ENCODE assay signal across 8 cellular contexts in genomic region chr1:185315364-185316108, GRCh38. TPM values are rescaled to one million over a fixed set of nuclear protein-coding genes. Genes with fewer than 3 reads are reported as not detected.
DNase-seq lines count a peak whose midpoint lies in the region; ATAC-seq and TF ChIP-seq lines count a peak whose summit lies in the region.

No MANE protein-coding gene starts in this region.

- H3K4me3 ChIP-seq in GM06990 (replicated peaks; ENCODE audit: low read depth, low read length) = peak overlapping the region; percentile 93
- peak overlapping the region; percentile 89 for H3K4me3 ChIP-seq in WERI-Rb-1 (ENCODE audit: low read depth, low read length)
- H3K4me3 ChIP-seq in skeletal muscle satellite cell (ENCODE audit: low read length) = peak overlapping the region; percentile 81

- H3K9me3 ChIP-seq in WERI-Rb-1 (ENCODE audit: severe bottlenecking) = no peaks in the 10 kb centered on the region
- H3K9me3 ChIP-seq in skeletal muscle satellite cell (replicated peaks; ENCODE audit: low read length) = no peaks in the 10 kb centered on the region

- peaks cover 12% of the 10 kb centered on the region for H3K9me3 Mint-ChIP-seq in glutamatergic neuron (ENCODE audit: unreplicated experiment)

- H3K27me3 Mint-ChIP-seq in glutamatergic neuron (ENCODE audit: unreplicated experiment) = peaks cover 9% of the 10 kb centered on the region

- peak overlapping the region; percentile 94 for H3K9ac ChIP-seq in skeletal muscle satellite cell (ENCODE audit: low read depth, low read length)

- peak overlapping the region; percentile 88 for H3K27ac Mint-ChIP-seq in glutamatergic neuron (ENCODE audit: unreplicated experiment)

- H3K4me2 ChIP-seq in skeletal muscle satellite cell (ENCODE audit: low read length) = peak overlapping the region; percentile 95

- peak overlapping the region; percentile 97 for H3K27ac ChIP-seq in WERI-Rb-1

- H3K4me3 Mint-ChIP-seq in glutamatergic neuron (ENCODE audit: unreplicated experiment) = peak overlapping the region; percentile 96

- H3K4me1 Mint-ChIP-seq in glutamatergic neuron (ENCODE audit: low read depth, unreplicated experiment) = peaks cover 20% of the 10 kb centered on the region

- TF ChIP-seq CTCF in GM06990 (IDR thresholded peaks at IDR 0.05; ENCODE audit: insufficient read depth, low read length, poor library complexity, severe bottlenecking) (no peak), WERI-Rb-1 (IDR thresholded peaks at IDR 0.05; ENCODE audit: low read depth, low read length) (no peak), glutamatergic neuron (IDR thresholded peaks at IDR 0.05; ENCODE audit: partially characterized antibody, unreplicated experiment) (no peak)

- no peaks in the 10 kb centered on the region for H3K36me3 Mint-ChIP-seq in glutamatergic neuron (ENCODE audit: unreplicated experiment)

- H3K4me1 ChIP-seq in skeletal muscle satellite cell (ENCODE audit: control insufficient read depth, insufficient read depth, low read length) = peaks cover 34% of the 10 kb centered on the region

- peak; percentile 1 for ATAC-seq in HG03378 (IDR thresholded peaks at IDR 0.05; ENCODE audit: unreplicated experiment)

- DNase-seq in GM06990 (ENCODE audit: extremely low read depth, insufficient read length) (no peak), WERI-Rb-1 (no peak), glutamatergic neuron (no peak), NCI-H226 (no peak), NCI-H446 treated with DMSO at 0.1 percent for 48 hours (lab: John Stamatoyannopoulos, UW) (no peak), NCI-H1930 (lab: John Stamatoyannopoulos, UW) (no peak)

- H3K36me3 ChIP-seq in GM06990 (ENCODE audit: control insufficient read depth, insufficient read depth, low read length) = no peaks in the 10 kb centered on the region; the same call in 1 of the 2 replicates
- H3K36me3 ChIP-seq in WERI-Rb-1 = peaks cover 33% of the 10 kb centered on the region
- H3K36me3 ChIP-seq in skeletal muscle satellite cell (ENCODE audit: insufficient read depth, low read length) = peaks cover 7% of the 10 kb centered on the region

- H3K27me3 ChIP-seq in GM06990 (replicated peaks; ENCODE audit: control insufficient read depth, insufficient read depth, low read length) = no peaks in the 10 kb centered on the region
- no peaks in the 10 kb centered on the region for H3K27me3 ChIP-seq in WERI-Rb-1 (ENCODE audit: insufficient read depth, low read depth, severe bottlenecking)
- no peaks in the 10 kb centered on the region for H3K27me3 ChIP-seq in skeletal muscle satellite cell (ENCODE audit: control insufficient read depth, insufficient read depth, low read length)

RNA-seq across cellular contexts. Expression of gene IVNS1ABP, which starts 1.5 kb away (rescaled TPM):
- 93.2 TPM for total RNA-seq in glutamatergic neuron (ENCODE audit: unreplicated experiment)
- total RNA-seq in skeletal muscle satellite cell (2012; rRNA removed) = 38.4 and 42.3 TPM in 2 replicates
